ENCODE assay signal across 1 cellular context in the genomic region with DNA sequence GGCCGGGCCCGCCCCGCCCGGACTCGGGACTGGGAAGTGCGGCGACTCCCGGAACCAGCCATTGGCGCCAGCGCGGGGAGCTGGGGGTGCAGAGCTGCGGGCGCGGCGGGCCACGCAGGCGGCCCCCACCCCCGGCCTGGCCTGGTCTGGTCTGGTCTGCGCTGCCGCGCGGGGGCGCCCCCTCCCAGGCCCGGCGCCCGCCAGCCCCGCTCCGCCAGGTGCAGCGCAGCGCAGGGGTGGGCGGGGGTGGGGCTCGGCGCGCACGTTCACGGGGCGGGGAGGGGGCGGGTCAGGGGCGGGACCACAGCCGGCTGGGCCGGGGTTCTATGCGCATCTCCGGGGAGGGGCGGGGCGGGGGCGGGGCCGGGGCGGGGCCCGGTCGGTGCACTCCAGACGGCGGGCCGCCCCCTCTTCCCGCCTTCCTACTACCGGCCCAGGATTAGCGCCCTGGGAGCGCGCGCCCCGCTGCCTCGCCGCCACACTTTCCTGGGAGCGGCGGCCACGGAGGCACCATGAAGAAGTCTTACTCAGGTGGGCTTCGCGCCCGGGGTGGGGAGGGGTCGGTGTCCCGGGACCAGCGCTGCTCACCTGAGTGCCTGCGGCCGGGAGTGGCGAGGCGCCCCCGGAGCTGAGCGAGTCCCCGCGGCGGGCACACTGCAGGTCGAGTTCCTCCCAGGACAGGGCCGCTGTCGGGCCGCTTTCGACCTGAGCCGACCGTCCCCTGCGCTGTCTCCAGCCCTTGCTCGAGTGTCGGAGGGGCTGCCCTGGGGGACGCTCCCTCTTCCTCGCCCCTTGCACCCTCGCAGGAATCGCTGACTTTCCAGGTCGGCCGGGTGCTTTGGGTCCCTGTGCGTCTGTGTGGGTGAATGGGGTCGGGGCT.
TF ChIP-seq lines count a peak whose summit lies in the region.

No MANE protein-coding gene starts in this region.

TF ChIP-seq in HepG2, 621 proteins besides CTCF, POLR2A, EP300 and RAD21 (continued from another document and continues in another):
- TF ChIP-seq, protein P1, sequence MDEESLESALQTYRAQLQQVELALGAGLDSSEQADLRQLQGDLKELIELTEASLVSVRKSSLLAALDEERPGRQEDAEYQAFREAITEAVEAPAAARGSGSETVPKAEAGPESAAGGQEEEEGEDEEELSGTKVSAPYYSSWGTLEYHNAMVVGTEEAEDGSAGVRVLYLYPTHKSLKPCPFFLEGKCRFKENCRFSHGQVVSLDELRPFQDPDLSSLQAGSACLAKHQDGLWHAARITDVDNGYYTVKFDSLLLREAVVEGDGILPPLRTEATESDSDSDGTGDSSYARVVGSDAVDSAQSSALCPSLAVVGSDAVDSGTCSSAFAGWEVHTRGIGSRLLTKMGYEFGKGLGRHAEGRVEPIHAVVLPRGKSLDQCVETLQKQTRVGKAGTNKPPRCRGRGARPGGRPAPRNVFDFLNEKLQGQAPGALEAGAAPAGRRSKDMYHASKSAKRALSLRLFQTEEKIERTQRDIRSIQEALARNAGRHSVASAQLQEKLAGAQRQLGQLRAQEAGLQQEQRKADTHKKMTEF (CRISPR knock-in tag; IDR thresholded peaks at IDR 0.05) = peak; percentile 76; the same call in 1 of the 2 replicates
- TF ChIP-seq KLF16 (CRISPR knock-in tag; IDR thresholded peaks at IDR 0.05) = peak in 1 of 2 experiments; percentile 82; a peak in 2 of 4 replicates
- 0 out of 2 replicates have a peak, but pooled peaks have one; percentile 61 for TF ChIP-seq KLF9 (CRISPR knock-in tag; IDR thresholded peaks at IDR 0.05; ENCODE audit: low read depth)
- TF ChIP-seq, protein P2, sequence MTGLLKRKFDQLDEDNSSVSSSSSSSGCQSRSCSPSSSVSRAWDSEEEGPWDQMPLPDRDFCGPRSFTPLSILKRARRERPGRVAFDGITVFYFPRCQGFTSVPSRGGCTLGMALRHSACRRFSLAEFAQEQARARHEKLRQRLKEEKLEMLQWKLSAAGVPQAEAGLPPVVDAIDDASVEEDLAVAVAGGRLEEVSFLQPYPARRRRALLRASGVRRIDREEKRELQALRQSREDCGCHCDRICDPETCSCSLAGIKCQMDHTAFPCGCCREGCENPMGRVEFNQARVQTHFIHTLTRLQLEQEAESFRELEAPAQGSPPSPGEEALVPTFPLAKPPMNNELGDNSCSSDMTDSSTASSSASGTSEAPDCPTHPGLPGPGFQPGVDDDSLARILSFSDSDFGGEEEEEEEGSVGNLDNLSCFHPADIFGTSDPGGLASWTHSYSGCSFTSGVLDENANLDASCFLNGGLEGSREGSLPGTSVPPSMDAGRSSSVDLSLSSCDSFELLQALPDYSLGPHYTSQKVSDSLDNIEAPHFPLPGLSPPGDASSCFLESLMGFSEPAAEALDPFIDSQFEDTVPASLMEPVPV (CRISPR knock-in tag; IDR thresholded peaks at IDR 0.05) = peak; percentile 59; the same call in 1 of the 2 replicates
- TF ChIP-seq NR2F1 (CRISPR knock-in tag; IDR thresholded peaks at IDR 0.05) = no peak
- TF ChIP-seq ZNF781 (CRISPR knock-in tag; IDR thresholded peaks at IDR 0.05; ENCODE audit: borderline replicate concordance, not compliant biosample characterization) = peak; percentile 81
- peak; percentile 55 for TF ChIP-seq SALL2 (CRISPR knock-in tag; IDR thresholded peaks at IDR 0.05)
- TF ChIP-seq ZBTB8A (CRISPR knock-in tag; IDR thresholded peaks at IDR 0.05; ENCODE audit: borderline replicate concordance, low read depth) = no peak
- TF ChIP-seq, protein P3, sequence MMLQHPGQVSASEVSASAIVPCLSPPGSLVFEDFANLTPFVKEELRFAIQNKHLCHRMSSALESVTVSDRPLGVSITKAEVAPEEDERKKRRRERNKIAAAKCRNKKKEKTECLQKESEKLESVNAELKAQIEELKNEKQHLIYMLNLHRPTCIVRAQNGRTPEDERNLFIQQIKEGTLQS (CRISPR knock-in tag; IDR thresholded peaks at IDR 0.05) = 0 out of 2 replicates have a peak, but pooled peaks have one; percentile 59
- 0 out of 2 replicates have a peak, but pooled peaks have one; percentile 31 for TF ChIP-seq SP1 (IDR thresholded peaks at IDR 0.05)
- peak; percentile 94 for TF ChIP-seq SP1 (CRISPR knock-in tag; IDR thresholded peaks at IDR 0.05)
- TF ChIP-seq, protein P4, sequence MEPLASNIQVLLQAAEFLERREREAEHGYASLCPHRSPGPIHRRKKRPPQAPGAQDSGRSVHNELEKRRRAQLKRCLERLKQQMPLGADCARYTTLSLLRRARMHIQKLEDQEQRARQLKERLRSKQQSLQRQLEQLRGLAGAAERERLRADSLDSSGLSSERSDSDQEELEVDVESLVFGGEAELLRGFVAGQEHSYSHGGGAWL (CRISPR knock-in tag; IDR thresholded peaks at IDR 0.05) = peak; percentile 77
- TF ChIP-seq SALL1 (CRISPR knock-in tag; IDR thresholded peaks at IDR 0.05) = peak; percentile 73
- TF ChIP-seq ZNF629 (CRISPR knock-in tag; conservative IDR thresholded peaks at IDR 0.05) = no peak
- TF ChIP-seq IRX3 (CRISPR knock-in tag; IDR thresholded peaks at IDR 0.05; ENCODE audit: borderline replicate concordance, low read depth) = no peak
- TF ChIP-seq HOXA7 (CRISPR knock-in tag; IDR thresholded peaks at IDR 0.05) = no peak
- TF ChIP-seq, protein P5, sequence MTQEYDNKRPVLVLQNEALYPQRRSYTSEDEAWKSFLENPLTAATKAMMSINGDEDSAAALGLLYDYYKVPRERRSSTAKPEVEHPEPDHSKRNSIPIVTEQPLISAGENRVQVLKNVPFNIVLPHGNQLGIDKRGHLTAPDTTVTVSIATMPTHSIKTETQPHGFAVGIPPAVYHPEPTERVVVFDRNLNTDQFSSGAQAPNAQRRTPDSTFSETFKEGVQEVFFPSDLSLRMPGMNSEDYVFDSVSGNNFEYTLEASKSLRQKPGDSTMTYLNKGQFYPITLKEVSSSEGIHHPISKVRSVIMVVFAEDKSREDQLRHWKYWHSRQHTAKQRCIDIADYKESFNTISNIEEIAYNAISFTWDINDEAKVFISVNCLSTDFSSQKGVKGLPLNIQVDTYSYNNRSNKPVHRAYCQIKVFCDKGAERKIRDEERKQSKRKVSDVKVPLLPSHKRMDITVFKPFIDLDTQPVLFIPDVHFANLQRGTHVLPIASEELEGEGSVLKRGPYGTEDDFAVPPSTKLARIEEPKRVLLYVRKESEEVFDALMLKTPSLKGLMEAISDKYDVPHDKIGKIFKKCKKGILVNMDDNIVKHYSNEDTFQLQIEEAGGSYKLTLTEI (CRISPR knock-in tag; conservative IDR thresholded peaks at IDR 0.05) = no peak
- TF ChIP-seq ZNF589 (CRISPR knock-in tag; conservative IDR thresholded peaks at IDR 0.05) = peak; percentile 39; the same call in 1 of the 2 replicates
- no peak for TF ChIP-seq KAT2B (IDR thresholded peaks at IDR 0.05; ENCODE audit: borderline replicate concordance, low read depth, low read length)
- no peak for TF ChIP-seq ZFP36 (IDR thresholded peaks at IDR 0.05; ENCODE audit: borderline replicate concordance, low read depth, low read length, partially characterized antibody)
- peak; percentile 93; the same call in 1 of the 2 replicates for TF ChIP-seq ZNF674 (CRISPR knock-in tag; IDR thresholded peaks at IDR 0.05; ENCODE audit: low read depth)
- no peak; the same call in 1 of the 2 replicates for TF ChIP-seq BRD4 (CRISPR knock-in tag; IDR thresholded peaks at IDR 0.05)
- no peak for TF ChIP-seq SNAPC2 (CRISPR knock-in tag; IDR thresholded peaks at IDR 0.05)
- 0 out of 2 replicates have a peak, but pooled peaks have one; percentile 41 for TF ChIP-seq ATAD3A (CRISPR knock-in tag; IDR thresholded peaks at IDR 0.05)
- no peak for TF ChIP-seq KLF15 (CRISPR knock-in tag; IDR thresholded peaks at IDR 0.05; ENCODE audit: borderline replicate concordance)
- no peak for TF ChIP-seq NCOA1 (CRISPR knock-in tag; IDR thresholded peaks at IDR 0.05)
- TF ChIP-seq, protein P6, sequence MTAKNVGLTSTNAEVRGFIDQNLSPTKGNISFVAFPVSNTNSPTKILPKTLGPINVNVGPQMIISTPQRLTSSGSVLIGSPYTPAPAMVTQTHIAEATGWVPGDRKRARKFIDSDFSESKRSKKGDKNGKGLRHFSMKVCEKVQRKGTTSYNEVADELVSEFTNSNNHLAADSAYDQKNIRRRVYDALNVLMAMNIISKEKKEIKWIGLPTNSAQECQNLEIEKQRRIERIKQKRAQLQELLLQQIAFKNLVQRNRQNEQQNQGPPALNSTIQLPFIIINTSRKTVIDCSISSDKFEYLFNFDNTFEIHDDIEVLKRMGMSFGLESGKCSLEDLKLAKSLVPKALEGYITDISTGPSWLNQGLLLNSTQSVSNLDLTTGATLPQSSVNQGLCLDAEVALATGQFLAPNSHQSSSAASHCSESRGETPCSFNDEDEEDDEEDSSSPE (CRISPR knock-in tag; IDR thresholded peaks at IDR 0.05) = peak; percentile 92
- peak; percentile 16; the same call in 1 of the 2 replicates for TF ChIP-seq ZNF510 (CRISPR knock-in tag; IDR thresholded peaks at IDR 0.05; ENCODE audit: low read depth)
- TF ChIP-seq, protein P7, sequence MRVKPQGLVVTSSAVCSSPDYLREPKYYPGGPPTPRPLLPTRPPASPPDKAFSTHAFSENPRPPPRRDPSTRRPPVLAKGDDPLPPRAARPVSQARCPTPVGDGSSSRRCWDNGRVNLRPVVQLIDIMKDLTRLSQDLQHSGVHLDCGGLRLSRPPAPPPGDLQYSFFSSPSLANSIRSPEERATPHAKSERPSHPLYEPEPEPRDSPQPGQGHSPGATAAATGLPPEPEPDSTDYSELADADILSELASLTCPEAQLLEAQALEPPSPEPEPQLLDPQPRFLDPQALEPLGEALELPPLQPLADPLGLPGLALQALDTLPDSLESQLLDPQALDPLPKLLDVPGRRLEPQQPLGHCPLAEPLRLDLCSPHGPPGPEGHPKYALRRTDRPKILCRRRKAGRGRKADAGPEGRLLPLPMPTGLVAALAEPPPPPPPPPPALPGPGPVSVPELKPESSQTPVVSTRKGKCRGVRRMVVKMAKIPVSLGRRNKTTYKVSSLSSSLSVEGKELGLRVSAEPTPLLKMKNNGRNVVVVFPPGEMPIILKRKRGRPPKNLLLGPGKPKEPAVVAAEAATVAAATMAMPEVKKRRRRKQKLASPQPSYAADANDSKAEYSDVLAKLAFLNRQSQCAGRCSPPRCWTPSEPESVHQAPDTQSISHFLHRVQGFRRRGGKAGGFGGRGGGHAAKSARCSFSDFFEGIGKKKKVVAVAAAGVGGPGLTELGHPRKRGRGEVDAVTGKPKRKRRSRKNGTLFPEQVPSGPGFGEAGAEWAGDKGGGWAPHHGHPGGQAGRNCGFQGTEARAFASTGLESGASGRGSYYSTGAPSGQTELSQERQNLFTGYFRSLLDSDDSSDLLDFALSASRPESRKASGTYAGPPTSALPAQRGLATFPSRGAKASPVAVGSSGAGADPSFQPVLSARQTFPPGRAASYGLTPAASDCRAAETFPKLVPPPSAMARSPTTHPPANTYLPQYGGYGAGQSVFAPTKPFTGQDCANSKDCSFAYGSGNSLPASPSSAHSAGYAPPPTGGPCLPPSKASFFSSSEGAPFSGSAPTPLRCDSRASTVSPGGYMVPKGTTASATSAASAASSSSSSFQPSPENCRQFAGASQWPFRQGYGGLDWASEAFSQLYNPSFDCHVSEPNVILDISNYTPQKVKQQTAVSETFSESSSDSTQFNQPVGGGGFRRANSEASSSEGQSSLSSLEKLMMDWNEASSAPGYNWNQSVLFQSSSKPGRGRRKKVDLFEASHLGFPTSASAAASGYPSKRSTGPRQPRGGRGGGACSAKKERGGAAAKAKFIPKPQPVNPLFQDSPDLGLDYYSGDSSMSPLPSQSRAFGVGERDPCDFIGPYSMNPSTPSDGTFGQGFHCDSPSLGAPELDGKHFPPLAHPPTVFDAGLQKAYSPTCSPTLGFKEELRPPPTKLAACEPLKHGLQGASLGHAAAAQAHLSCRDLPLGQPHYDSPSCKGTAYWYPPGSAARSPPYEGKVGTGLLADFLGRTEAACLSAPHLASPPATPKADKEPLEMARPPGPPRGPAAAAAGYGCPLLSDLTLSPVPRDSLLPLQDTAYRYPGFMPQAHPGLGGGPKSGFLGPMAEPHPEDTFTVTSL (CRISPR knock-in tag; IDR thresholded peaks at IDR 0.05; ENCODE audit: borderline replicate concordance) = peak; percentile 65
- TF ChIP-seq ZFP90 (CRISPR knock-in tag; IDR thresholded peaks at IDR 0.05; ENCODE audit: borderline replicate concordance) = no peak; the same call in 1 of the 2 replicates
- TF ChIP-seq, protein P8, sequence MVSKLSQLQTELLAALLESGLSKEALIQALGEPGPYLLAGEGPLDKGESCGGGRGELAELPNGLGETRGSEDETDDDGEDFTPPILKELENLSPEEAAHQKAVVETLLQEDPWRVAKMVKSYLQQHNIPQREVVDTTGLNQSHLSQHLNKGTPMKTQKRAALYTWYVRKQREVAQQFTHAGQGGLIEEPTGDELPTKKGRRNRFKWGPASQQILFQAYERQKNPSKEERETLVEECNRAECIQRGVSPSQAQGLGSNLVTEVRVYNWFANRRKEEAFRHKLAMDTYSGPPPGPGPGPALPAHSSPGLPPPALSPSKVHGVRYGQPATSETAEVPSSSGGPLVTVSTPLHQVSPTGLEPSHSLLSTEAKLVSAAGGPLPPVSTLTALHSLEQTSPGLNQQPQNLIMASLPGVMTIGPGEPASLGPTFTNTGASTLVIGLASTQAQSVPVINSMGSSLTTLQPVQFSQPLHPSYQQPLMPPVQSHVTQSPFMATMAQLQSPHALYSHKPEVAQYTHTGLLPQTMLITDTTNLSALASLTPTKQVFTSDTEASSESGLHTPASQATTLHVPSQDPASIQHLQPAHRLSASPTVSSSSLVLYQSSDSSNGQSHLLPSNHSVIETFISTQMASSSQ (IDR thresholded peaks at IDR 0.05; ENCODE audit: low read depth) = no peak
- TF ChIP-seq, protein P8 (CRISPR knock-in tag; IDR thresholded peaks at IDR 0.05; ENCODE audit: borderline replicate concordance) = peak; percentile 27; the same call in 1 of the 2 replicates
- TF ChIP-seq WIZ (CRISPR knock-in tag; IDR thresholded peaks at IDR 0.05) = 0 out of 2 replicates have a peak, but pooled peaks have one; percentile 19
- TF ChIP-seq, protein P9, sequence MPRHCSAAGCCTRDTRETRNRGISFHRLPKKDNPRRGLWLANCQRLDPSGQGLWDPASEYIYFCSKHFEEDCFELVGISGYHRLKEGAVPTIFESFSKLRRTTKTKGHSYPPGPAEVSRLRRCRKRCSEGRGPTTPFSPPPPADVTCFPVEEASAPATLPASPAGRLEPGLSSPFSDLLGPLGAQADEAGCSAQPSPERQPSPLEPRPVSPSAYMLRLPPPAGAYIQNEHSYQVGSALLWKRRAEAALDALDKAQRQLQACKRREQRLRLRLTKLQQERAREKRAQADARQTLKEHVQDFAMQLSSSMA (CRISPR knock-in tag; IDR thresholded peaks at IDR 0.05) = peak; percentile 40; the same call in 1 of the 2 replicates
- TF ChIP-seq ZNF530 (CRISPR knock-in tag; IDR thresholded peaks at IDR 0.05; ENCODE audit: low read depth) = no peak
